In genomic region chr3:103693831-103694230, GRCh38 we compare ENCODE assay signal across 27 cellular contexts.
"Had no signal": no experiment of that assay in that cellular context is flagged by ENCODE, and none has a peak within 500 bp of the region (broad histone marks: within the 10 kb centered on the region; RNA-seq: fewer than 3 reads in every experiment).

No MANE protein-coding gene starts in this region.

- H3K27ac ChIP-seq: coronary artery, gastrocnemius medialis, heart left ventricle, hepatocyte, left lung, neural progenitor cell, parathyroid adenoma, right atrium auricular region, testis, tibial nerve, upper lobe of left lung had no signal

- H3K4me3 ChIP-seq: coronary artery, gastrocnemius medialis, heart left ventricle, hepatocyte, left lung, neural progenitor cell, right atrium auricular region, smooth muscle cell, testis, tibial nerve, upper lobe of left lung had no signal

- ATAC-seq: gastrocnemius medialis; heart left ventricle; left cardiac atrium; left lung; naive thymus-derived CD4-positive, alpha-beta T cell; sciatic nerve; stimulated activated memory B cell treated with anti-CD40 and anti-IgM and Interleukin-4, amounts not matched to agents 10 μg/mL and 1 μg/mL and 100 μg/mL, for 72 hours; stimulated activated naive CD8-positive, alpha-beta T cell treated with anti-CD3 and anti-CD28 coated beads, Interleukin-15, Interleukin-2, amounts not matched to agents 100 U/mL and 50 U/mL, for 24 hours had no signal

- H3K27me3 ChIP-seq: gastrocnemius medialis, heart left ventricle, hepatocyte, left lung, neural progenitor cell, right atrium auricular region, testis, tibial nerve, upper lobe of left lung had no signal

- H3K9me3 ChIP-seq: gastrocnemius medialis, right atrium auricular region, testis had no signal

- FAIRE-seq: endothelial cell of umbilical vein, urothelium cell line had no signal

- H2AFZ ChIP-seq: hepatocyte, neural progenitor cell, parathyroid adenoma had no signal

- H3K4me2 ChIP-seq: hepatocyte, neural progenitor cell, smooth muscle cell had no signal

- H3K4me1 ChIP-seq: gastrocnemius medialis, heart left ventricle, left lung, neural progenitor cell, parathyroid adenoma, right atrium auricular region, testis, tibial nerve, upper lobe of left lung had no signal

- H3K36me3 ChIP-seq: gastrocnemius medialis, heart left ventricle, left lung, neural progenitor cell, right atrium auricular region, tibial nerve, upper lobe of left lung had no signal

- H3K9ac ChIP-seq: neural progenitor cell, parathyroid adenoma had no signal

- DNase-seq: dermis blood vessel endothelial cell; effector memory CD4-positive, alpha-beta T cell; gastrocnemius medialis; heart left ventricle; left cardiac atrium; left lung; mesendoderm; midbrain; naive thymus-derived CD4-positive, alpha-beta T cell; stimulated activated CD4-positive, alpha-beta T cell treated with anti-CD3 and anti-CD28 coated beads, Interleukin-12 subunit alpha, Interleukin-12 subunit beta, amount 100 ng/mL, for 4 hours; stimulated activated CD4-positive, alpha-beta T cell treated with anti-CD3 and anti-CD28 coated beads, Interleukin-1b, Interleukin-23, amount 100 ng/mL, for 48 hours; stimulated activated CD4-positive, alpha-beta T cell treated with anti-CD3 and anti-CD28 coated beads, Interleukin-4, amount 100 ng/mL, for 4 hours; stimulated activated naive CD8-positive, alpha-beta T cell treated with anti-CD3 and anti-CD28 coated beads, Interleukin-15, Interleukin-2, amounts not matched to agents 100 U/mL and 50 U/mL, for 24 hours; substantia nigra; testis; upper lobe of left lung had no signal

- H3K79me2 ChIP-seq: hepatocyte, parathyroid adenoma had no signal
